In the genomic region with DNA sequence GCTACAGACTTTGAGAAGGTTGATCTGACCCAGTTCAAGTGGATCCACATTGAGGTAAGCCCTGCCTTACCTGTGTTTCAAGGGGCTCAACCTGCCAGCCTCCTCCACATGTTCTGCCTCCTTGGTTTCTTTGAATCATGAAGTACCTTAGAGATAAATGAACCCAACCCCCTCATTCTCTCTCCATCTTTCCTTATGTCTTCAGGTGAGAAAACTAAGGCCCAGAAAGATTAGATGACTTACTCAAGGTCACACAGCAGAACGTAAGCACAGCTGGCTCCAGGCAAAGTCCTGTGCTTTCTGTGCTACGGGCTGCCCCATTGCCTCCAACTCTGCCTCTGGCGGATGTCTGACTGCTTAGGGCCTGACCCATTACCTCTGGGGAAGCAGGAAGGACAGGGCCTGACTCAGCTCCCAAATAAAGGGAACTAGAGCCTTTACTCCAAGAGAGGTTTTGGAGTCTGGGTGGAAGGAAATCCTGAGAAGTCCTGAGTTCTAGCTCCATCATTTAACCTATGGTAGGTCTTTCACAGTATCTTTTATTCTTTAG, we compare ENCODE assay signal across 11 cellular contexts. TPM values are rescaled to one million over a fixed set of nuclear protein-coding genes. Genes with fewer than 3 reads are reported as not detected.
DNase-seq lines count a peak whose midpoint lies in the region; ATAC-seq, FAIRE-seq and TF ChIP-seq lines count a peak whose summit lies in the region.
"Had no signal": no experiment of that assay in that cellular context is flagged by ENCODE, and none has a peak within 500 bp of the region (broad histone marks: within the 10 kb centered on the region; RNA-seq: fewer than 3 reads in every experiment).

No MANE protein-coding gene starts in this region.

- no peak for FAIRE-seq in H54 (lab: Jason Lieb, UNC)
- FAIRE-seq: colon had no signal

- no peak for TF ChIP-seq POLR2A in H54 (IDR thresholded peaks at IDR 0.05; ENCODE audit: low read depth, low read length)

- H3K27me3 ChIP-seq in KMS-11 (ENCODE audit: insufficient read depth, low read depth): no peaks in the 10 kb centered on the region
- H3K27me3 ChIP-seq in neural progenitor cell: no peaks in the 10 kb centered on the region
- H3K27me3 ChIP-seq in endodermal cell (ENCODE audit: control insufficient read depth, insufficient read depth, low read length, poor library complexity, severe bottlenecking): no peaks in the 10 kb centered on the region

- TF ChIP-seq CTCF in KMS-11 (conservative IDR thresholded peaks at IDR 0.05; ENCODE audit: low read depth, low read length): no peak
- TF ChIP-seq CTCF in WTC11 (IDR thresholded peaks at IDR 0.05): no peak
- no peak for TF ChIP-seq CTCF in neural progenitor cell (IDR thresholded peaks at IDR 0.05)
- no peak for TF ChIP-seq CTCF in endodermal cell (conservative IDR thresholded peaks at IDR 0.05)

- H3K4me2 ChIP-seq in KMS-11 (no peak overlapping the region), neural progenitor cell (no peak overlapping the region)

- H3K27me3 Mint-ChIP-seq in WTC11 (ENCODE audit: low read depth) (no peaks in the 10 kb centered on the region), neural progenitor cell (ENCODE audit: insufficient read depth, low read depth) (peaks cover 16% of the 10 kb centered on the region), endodermal cell (ENCODE audit: insufficient read depth) (no peaks in the 10 kb centered on the region)
- H3K27me3 Mint-ChIP-seq in activated T-helper 1 cell treated with anti-CD3 and anti-CD28 coated beads, Interleukin-12 subunit alpha, Interleukin-12 subunit beta, Interleukin-2, Interleukin-4 antibody, amounts not matched to agents 30 ng/mL and 10 ng/mL and 1 ng/mL, durations not matched to agents 14 hours and 24 hours and 36 hours (ENCODE audit: insufficient read depth): no peaks in the 10 kb centered on the region

- H3K36me3 ChIP-seq in KMS-11 (ENCODE audit: insufficient read depth) (no peaks in the 10 kb centered on the region), neural progenitor cell (no peaks in the 10 kb centered on the region), endodermal cell (ENCODE audit: control insufficient read depth, insufficient read depth, low read length) (no peaks in the 10 kb centered on the region)
- H3K36me3 ChIP-seq: lower lobe of right lung had no signal

- no peaks in the 10 kb centered on the region for H4K20me1 ChIP-seq in KMS-11 (ENCODE audit: insufficient read depth)
- H4K20me1 ChIP-seq in neural progenitor cell (ENCODE audit: low read depth): no peaks in the 10 kb centered on the region

- H3K9ac ChIP-seq in KMS-11: no peak overlapping the region
- H3K9ac ChIP-seq in neural progenitor cell: no peak overlapping the region
- H3K9ac ChIP-seq in endodermal cell (ENCODE audit: extremely low read depth, low read length, poor library complexity, severe bottlenecking): no peak overlapping the region

- H3K4me1 Mint-ChIP-seq in WTC11 (peaks cover 6% of the 10 kb centered on the region), neural progenitor cell (peaks cover 9% of the 10 kb centered on the region), endodermal cell (peaks cover 4% of the 10 kb centered on the region)
- peaks cover 16% of the 10 kb centered on the region for H3K4me1 Mint-ChIP-seq in activated T-helper 1 cell treated with anti-CD3 and anti-CD28 coated beads, Interleukin-12 subunit alpha, Interleukin-12 subunit beta, Interleukin-2, Interleukin-4 antibody, amounts not matched to agents 30 ng/mL and 10 ng/mL and 1 ng/mL, durations not matched to agents 14 hours and 24 hours and 36 hours (ENCODE audit: low read depth)

- ATAC-seq in WTC11: no peak

- H3K4me1 ChIP-seq in KMS-11 (ENCODE audit: low read depth, poor library complexity, severe bottlenecking) (no peaks in the 10 kb centered on the region), neural progenitor cell (no peaks in the 10 kb centered on the region), endodermal cell (ENCODE audit: control insufficient read depth, insufficient read depth, low read length) (peaks cover 5% of the 10 kb centered on the region)

- 70 to 89% methylated on average over 2 to 3 of the region's 3 CpGs for WGBS in endodermal cell (ENCODE audit: insufficient coverage in 1 of 2, insufficient read length in 1 of 2), 2 experiments

- CTCF ChIA-PET in WTC11 (lab: Charles Lee): interaction anchor here (1.0 to 3.1 kb wide), 6 partner anchors 73 to 183 kb away, joined by 3 to 22 read pairs (median 4); no protein-coding TSS in a partner anchor

- H3K4me3 ChIP-seq in KMS-11 (IDR thresholded peaks at IDR 0.05; ENCODE audit: insufficient read depth, low read depth, low read length): no peak overlapping the region
- no peak overlapping the region for H3K4me3 ChIP-seq in neural progenitor cell
- no peak overlapping the region for H3K4me3 ChIP-seq in endodermal cell (ENCODE audit: low read length)

- H3K36me3 Mint-ChIP-seq in WTC11 (no peaks in the 10 kb centered on the region), neural progenitor cell (no peaks in the 10 kb centered on the region), endodermal cell (ENCODE audit: low read depth) (no peaks in the 10 kb centered on the region)
- no peaks in the 10 kb centered on the region for H3K36me3 Mint-ChIP-seq in activated T-helper 1 cell treated with anti-CD3 and anti-CD28 coated beads, Interleukin-12 subunit alpha, Interleukin-12 subunit beta, Interleukin-2, Interleukin-4 antibody, amounts not matched to agents 30 ng/mL and 10 ng/mL and 1 ng/mL, durations not matched to agents 14 hours and 24 hours and 36 hours (ENCODE audit: low read depth)

- H3K79me2 ChIP-seq in KMS-11 (ENCODE audit: insufficient read depth, low read depth) (no peaks in the 10 kb centered on the region), neural progenitor cell (ENCODE audit: low read depth) (no peaks in the 10 kb centered on the region)

- H2AFZ ChIP-seq in KMS-11 (ENCODE audit: low read depth) (peak overlapping the region; percentile 62; the same call in 1 of the 2 replicates), neural progenitor cell (replicated peaks) (no peak overlapping the region)

- DNase-seq in WTC11 (ENCODE audit: low spot score) (no peak), neural progenitor cell (ENCODE audit: low spot score) (no peak), endodermal cell (no peak), H54 (ENCODE audit: insufficient read length, low spot score) (no peak)
- no peak for DNase-seq in activated T-helper 1 cell treated with anti-CD3 and anti-CD28 coated beads, Interleukin-12 subunit alpha, Interleukin-12 subunit beta, Interleukin-2, Interleukin-4 antibody, amounts not matched to agents 30 ng/mL and 10 ng/mL and 1 ng/mL, durations not matched to agents 14 hours and 24 hours and 36 hours (ENCODE audit: low spot score)
- DNase-seq: amniotic stem cell had no signal

- H3K27ac Mint-ChIP-seq in WTC11 (peak overlapping the region; percentile 27; the same call in 1 of the 2 replicates), neural progenitor cell (no peak overlapping the region), endodermal cell (no peak overlapping the region)
- H3K27ac Mint-ChIP-seq in activated T-helper 1 cell treated with anti-CD3 and anti-CD28 coated beads, Interleukin-12 subunit alpha, Interleukin-12 subunit beta, Interleukin-2, Interleukin-4 antibody, amounts not matched to agents 30 ng/mL and 10 ng/mL and 1 ng/mL, durations not matched to agents 14 hours and 24 hours and 36 hours: no peak overlapping the region

- no peak overlapping the region for H3K27ac ChIP-seq in KMS-11
- H3K27ac ChIP-seq in neural progenitor cell: no peak overlapping the region
- H3K27ac ChIP-seq in endodermal cell (ENCODE audit: low read depth, low read length): no peak overlapping the region

- H3K9me3 Mint-ChIP-seq in WTC11: no peaks in the 10 kb centered on the region
- no peaks in the 10 kb centered on the region for H3K9me3 Mint-ChIP-seq in neural progenitor cell
- H3K9me3 Mint-ChIP-seq in endodermal cell: no peaks in the 10 kb centered on the region
- H3K9me3 Mint-ChIP-seq in activated T-helper 1 cell treated with anti-CD3 and anti-CD28 coated beads, Interleukin-12 subunit alpha, Interleukin-12 subunit beta, Interleukin-2, Interleukin-4 antibody, amounts not matched to agents 30 ng/mL and 10 ng/mL and 1 ng/mL, durations not matched to agents 14 hours and 24 hours and 36 hours: no peaks in the 10 kb centered on the region
- H3K9me3 Mint-ChIP-seq: nephron had no signal

- H3K4me3 Mint-ChIP-seq in WTC11 (no peak overlapping the region), neural progenitor cell (peak overlapping the region; percentile 67), endodermal cell (no peak overlapping the region)
- H3K4me3 Mint-ChIP-seq in activated T-helper 1 cell treated with anti-CD3 and anti-CD28 coated beads, Interleukin-12 subunit alpha, Interleukin-12 subunit beta, Interleukin-2, Interleukin-4 antibody, amounts not matched to agents 30 ng/mL and 10 ng/mL and 1 ng/mL, durations not matched to agents 14 hours and 24 hours and 36 hours: no peak overlapping the region

- POLR2A ChIA-PET in WTC11 (lab: Charles Lee): no interaction called here

- H3K9me3 ChIP-seq in neural progenitor cell (ENCODE audit: low read depth) (no peaks in the 10 kb centered on the region), endodermal cell (ENCODE audit: control insufficient read depth, low read length) (no peaks in the 10 kb centered on the region)
- H3K9me3 ChIP-seq: lower lobe of right lung had no signal

- intact Hi-C loops in activated T-helper 1 cell treated with anti-CD3 and anti-CD28 coated beads, Interleukin-12 subunit alpha, Interleukin-12 subunit beta, Interleukin-2, Interleukin-4 antibody, amounts not matched to agents 30 ng/mL and 10 ng/mL and 1 ng/mL, durations not matched to agents 14 hours and 24 hours and 36 hours (cut with micrococcal nuclease): loop anchor here (1.0 kb wide), 2 partner anchors 10 to 16 kb away; no protein-coding TSS in a partner anchor

- H3F3A ChIP-seq in neural progenitor cell (ENCODE audit: low read depth): no peaks in the 10 kb centered on the region

RNA-seq across cellular contexts. Expression of gene KHK, which starts 10.3 kb away (rescaled TPM):
- total RNA-seq in WTC11 (2021) (15.5 to 17.4 TPM (median 17.4 TPM) in 3 replicates), neural progenitor cell (ENCODE audit: low replicate concordance) (3.3 and 5.0 TPM in 2 replicates), endodermal cell (1 to 10 TPM; 3.3 to 3.9 TPM)
- polyA plus RNA-seq in endodermal cell (2013, experiment 1 of 2): 2.9 TPM
- polyA plus RNA-seq in endodermal cell (2013, experiment 2 of 2): 2.6 TPM
- 12.2 and 12.4 TPM in 2 replicates for total RNA-seq in activated T-helper 1 cell treated with anti-CD3 and anti-CD28 coated beads, Interleukin-12 subunit alpha, Interleukin-12 subunit beta, Interleukin-2, Interleukin-4 antibody, amounts not matched to agents 30 ng/mL and 10 ng/mL and 1 ng/mL, durations not matched to agents 14 hours and 24 hours and 36 hours

RNA-seq across cellular contexts. Expression of gene EMILIN1, which starts 18.4 kb away (rescaled TPM):
- 3.0 to 4.0 TPM (median 3.5 TPM) in 3 replicates for total RNA-seq in WTC11 (2021)
- total RNA-seq in neural progenitor cell (ENCODE audit: low replicate concordance): 0.15 and 5.1 TPM in 2 replicates
- total RNA-seq in endodermal cell: 1 to 10 TPM; 1.9 to 2.1 TPM
- 11.8 TPM for polyA plus RNA-seq in endodermal cell (2013, experiment 1 of 2)
- 15.3 TPM for polyA plus RNA-seq in endodermal cell (2013, experiment 2 of 2)
- total RNA-seq in activated T-helper 1 cell treated with anti-CD3 and anti-CD28 coated beads, Interleukin-12 subunit alpha, Interleukin-12 subunit beta, Interleukin-2, Interleukin-4 antibody, amounts not matched to agents 30 ng/mL and 10 ng/mL and 1 ng/mL, durations not matched to agents 14 hours and 24 hours and 36 hours: 1.1 and 1.5 TPM in 2 replicates

RNA-seq across cellular contexts. Expression of gene CGREF1, which starts 22.1 kb away (rescaled TPM):
- total RNA-seq in WTC11 (2021): 3.5 to 4.0 TPM (median 3.8 TPM) in 3 replicates
- 2.1 and 3.0 TPM in 2 replicates for total RNA-seq in neural progenitor cell (ENCODE audit: low replicate concordance)
- total RNA-seq in endodermal cell: under 1 TPM; 0.20 to 0.33 TPM
- polyA plus RNA-seq in endodermal cell (2013, experiment 1 of 2): 2.0 TPM
- polyA plus RNA-seq in endodermal cell (2013, experiment 2 of 2): 1.4 TPM
- total RNA-seq in activated T-helper 1 cell treated with anti-CD3 and anti-CD28 coated beads, Interleukin-12 subunit alpha, Interleukin-12 subunit beta, Interleukin-2, Interleukin-4 antibody, amounts not matched to agents 30 ng/mL and 10 ng/mL and 1 ng/mL, durations not matched to agents 14 hours and 24 hours and 36 hours: 12.9 and 18.0 TPM in 2 replicates

RNA-seq across cellular contexts. Expression of gene OST4, which starts 25.4 kb away (rescaled TPM):
- total RNA-seq in WTC11 (2021): 210 to 239 TPM (median 226 TPM) in 3 replicates
- total RNA-seq in neural progenitor cell (ENCODE audit: low replicate concordance): 84.6 and 256 TPM in 2 replicates
- total RNA-seq in endodermal cell: 100 to 1,000 TPM; 290 to 311 TPM
- polyA plus RNA-seq in endodermal cell (2013, experiment 1 of 2): 206 TPM
- 204 TPM for polyA plus RNA-seq in endodermal cell (2013, experiment 2 of 2)
- 322 and 332 TPM in 2 replicates for total RNA-seq in activated T-helper 1 cell treated with anti-CD3 and anti-CD28 coated beads, Interleukin-12 subunit alpha, Interleukin-12 subunit beta, Interleukin-2, Interleukin-4 antibody, amounts not matched to agents 30 ng/mL and 10 ng/mL and 1 ng/mL, durations not matched to agents 14 hours and 24 hours and 36 hours

RNA-seq across cellular contexts. Expression of gene ABHD1, which starts 26.8 kb away (rescaled TPM):
- 0.31 to 0.62 TPM (median 0.53 TPM) in 3 replicates for total RNA-seq in WTC11 (2021)
- total RNA-seq in neural progenitor cell (ENCODE audit: low replicate concordance): 0.65 and 1.1 TPM in 2 replicates
- 1 to 10 TPM in 1 of 2 donors, under 1 TPM in 1; 0.29 to 1.0 TPM for total RNA-seq in endodermal cell
- polyA plus RNA-seq in endodermal cell (2013, experiment 1 of 2): 0.53 TPM
- 0.75 TPM for polyA plus RNA-seq in endodermal cell (2013, experiment 2 of 2)
- 0.34 and 0.96 TPM in 2 replicates for total RNA-seq in activated T-helper 1 cell treated with anti-CD3 and anti-CD28 coated beads, Interleukin-12 subunit alpha, Interleukin-12 subunit beta, Interleukin-2, Interleukin-4 antibody, amounts not matched to agents 30 ng/mL and 10 ng/mL and 1 ng/mL, durations not matched to agents 14 hours and 24 hours and 36 hours
- polyA plus RNA-seq: BJ had no signal
